Comparison of ENCODE assay signal across 8 cellular contexts in the genomic region with DNA sequence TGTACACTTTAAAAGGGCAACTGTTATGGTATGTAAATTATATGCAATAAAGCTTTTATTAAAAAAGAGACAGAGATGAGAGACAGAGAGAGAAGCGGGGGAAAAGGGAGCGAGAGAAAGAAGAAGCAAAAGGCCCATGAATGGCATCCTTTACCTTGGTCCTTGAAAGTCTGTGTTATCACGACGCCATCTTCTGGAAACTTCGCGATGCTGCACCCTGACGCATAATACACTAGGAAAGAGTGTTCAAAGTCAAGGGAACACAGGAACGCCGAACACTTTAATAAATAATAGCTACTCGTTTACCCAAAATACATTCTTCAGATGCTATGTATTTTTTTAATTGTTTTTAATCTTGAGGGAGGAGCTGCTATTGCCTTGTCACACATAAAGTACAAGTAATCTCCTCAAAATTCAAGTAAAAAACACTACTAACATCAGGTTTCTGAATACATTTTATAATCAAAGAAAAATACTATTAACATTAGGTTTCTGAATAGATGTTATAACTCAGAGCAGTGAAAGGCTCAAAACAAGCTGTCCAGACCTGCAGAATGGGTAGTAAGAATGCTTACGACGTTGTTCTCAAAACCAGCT. TPM values are rescaled to one million over a fixed set of nuclear protein-coding genes. Genes with fewer than 3 reads are reported as not detected.
A peak's percentile ranks its signal among the peaks of the same experiment; 100 is the strongest.
DNase-seq lines count a peak whose midpoint lies in the region; ATAC-seq and TF ChIP-seq lines count a peak whose summit lies in the region.

No MANE protein-coding gene starts in this region.

- H3K4me1 Mint-ChIP-seq in activated T-cell treated with anti-CD3 and anti-CD28 coated beads, Interleukin-2, amount 50 U/mL, for 24 hours (ENCODE audit: low read depth), result peaks cover 5% of the 10 kb centered on the region

- H3K27me3 ChIP-seq in A673 (replicated peaks; ENCODE audit: insufficient read depth, low read depth, low read length, poor library complexity) (no peaks in the 10 kb centered on the region), left ventricle myocardium inferior (ENCODE audit: low read depth) (no peaks in the 10 kb centered on the region)

- peak; percentile 80 for TF ChIP-seq CTCF in A673 (conservative IDR thresholded peaks at IDR 0.05; ENCODE audit: low read depth, low read length)
- peak; percentile 66 for TF ChIP-seq CTCF in GM10266 (IDR thresholded peaks at IDR 0.05; ENCODE audit: control insufficient read depth, insufficient read depth, low read depth, missing control alignments)
- peak; percentile 75 for TF ChIP-seq CTCF in left ventricle myocardium inferior (IDR thresholded peaks at IDR 0.05; ENCODE audit: borderline replicate concordance)

- H3K4me1 ChIP-seq in A673 (ENCODE audit: insufficient read depth, low read length, poor library complexity, severe bottlenecking) (no peaks in the 10 kb centered on the region), left ventricle myocardium inferior (peaks cover 14% of the 10 kb centered on the region)

- H3K9me3 Mint-ChIP-seq in activated T-cell treated with anti-CD3 and anti-CD28 coated beads, Interleukin-2, amount 50 U/mL, for 24 hours, result no peaks in the 10 kb centered on the region

- DNase-seq in A673 (ENCODE audit: low spot score) (peak; percentile 70), GM10266 (ENCODE audit: extremely low spot score) (no peak), NCI-H2171 treated with DMSO at 0.1 percent for 48 hours (lab: John Stamatoyannopoulos, UW) (peak; percentile 74), left ventricle myocardium inferior (no peak), sciatic nerve (ENCODE audit: low spot score) (no peak)
- peak; percentile 36 for DNase-seq in activated T-cell treated with anti-CD3 and anti-CD28 coated beads, Interleukin-2, amount 50 U/mL, for 24 hours

- H3K9me3 ChIP-seq in A673 (ENCODE audit: low read depth, low read length, poor library complexity, severe bottlenecking) (no peaks in the 10 kb centered on the region), left ventricle myocardium inferior (replicated peaks) (no peaks in the 10 kb centered on the region)

- POLR2A ChIA-PET in A673 (lab: Charles Lee; ENCODE audit: low non-redundant PET), result no interaction called here

- intact Hi-C loops in A673 (cut with micrococcal nuclease; ENCODE audit: unreplicated experiment), result loop anchor here (1.0 to 2.0 kb wide), 3 partner anchors 97 to 239 kb away; a partner anchor contains a TSS
- intact Hi-C loops in left ventricle myocardium inferior (cut with micrococcal nuclease), result loop anchor here (10.0 kb wide), 1 partner anchor 101 kb away; a partner anchor contains a TSS
- intact Hi-C loops in sciatic nerve (cut with DNase I), result no loop called here

- ATAC-seq in sciatic nerve, result peak; percentile 61
- no peak for ATAC-seq in GM18505 (IDR thresholded peaks at IDR 0.05; ENCODE audit: unreplicated experiment)
- ATAC-seq in GM18861 (IDR thresholded peaks at IDR 0.05; ENCODE audit: unreplicated experiment), result no peak

- H3K27me3 Mint-ChIP-seq in activated T-cell treated with anti-CD3 and anti-CD28 coated beads, Interleukin-2, amount 50 U/mL, for 24 hours, result no peaks in the 10 kb centered on the region

- peaks cover 69% of the 10 kb centered on the region for H3K36me3 ChIP-seq in A673 (ENCODE audit: insufficient read depth, low read length, poor library complexity, severe bottlenecking)
- peaks cover 84% of the 10 kb centered on the region for H3K36me3 ChIP-seq in left ventricle myocardium inferior

- peaks cover 95% of the 10 kb centered on the region for H3K36me3 Mint-ChIP-seq in activated T-cell treated with anti-CD3 and anti-CD28 coated beads, Interleukin-2, amount 50 U/mL, for 24 hours (ENCODE audit: low read depth)

- no peak for TF ChIP-seq POLR2A in GM18505 (IDR thresholded peaks at IDR 0.05; ENCODE audit: borderline replicate concordance, extremely low read depth, insufficient read depth, insufficient read length)

- CTCF ChIA-PET in A673 (lab: Charles Lee), result interaction anchor here (0.6 to 1.9 kb wide), 2 partner anchors 109 to 664 kb away, joined by 3 to 11 read pairs; no protein-coding TSS in a partner anchor

- no TSS peak for BruUV-seq in A673 (replicated peaks; lab: Mats Ljungman, UMichigan)

- no peak overlapping the region for H3K4me3 ChIP-seq in A673 (ENCODE audit: low read depth, low read length, poor library complexity, severe bottlenecking)
- H3K4me3 ChIP-seq in left ventricle myocardium inferior, result no peak overlapping the region

- H3K27ac ChIP-seq in A673 (ENCODE audit: low read depth, low read length, poor library complexity, severe bottlenecking) (no peak overlapping the region), left ventricle myocardium inferior (replicated peaks) (no peak overlapping the region)

- no peak overlapping the region for H3K4me3 Mint-ChIP-seq in activated T-cell treated with anti-CD3 and anti-CD28 coated beads, Interleukin-2, amount 50 U/mL, for 24 hours

- no peak overlapping the region for H3K27ac Mint-ChIP-seq in activated T-cell treated with anti-CD3 and anti-CD28 coated beads, Interleukin-2, amount 50 U/mL, for 24 hours

RNA-seq across cellular contexts. Expression of a gene that starts 23.0 kb away (rescaled TPM):
- total RNA-seq in A673 (2021) (not detected in 2 replicates), left ventricle myocardium inferior (not detected), sciatic nerve (not detected)

RNA-seq across cellular contexts. Expression of a gene that starts 51.1 kb away (rescaled TPM):
- total RNA-seq in A673 (2021), result 76.9 and 82.0 TPM in 2 replicates
- total RNA-seq in left ventricle myocardium inferior, result 72.5 TPM
- total RNA-seq in sciatic nerve, result 91.1 TPM

Comparison
In these comparisons a context has a peak if more than half of its experiments do, and no peak if none do; other contexts are left out.
1. DNase-seq: peak in A673 (single experiment), NCI-H2171 treated with DMSO at 0.1 percent for 48 hours (single experiment) and activated T-cell treated with anti-CD3 and anti-CD28 coated beads, Interleukin-2, amount 50 U/mL, for 24 hours (single experiment); none in GM10266 (single experiment), left ventricle myocardium inferior (single experiment) and sciatic nerve (single experiment).
2. Peak in every context shown above with its lines, with median percentiles within 50 percentile points of each other: CTCF ChIP-seq.